ENCODE assay signal across 7 cellular contexts in the genomic region with DNA sequence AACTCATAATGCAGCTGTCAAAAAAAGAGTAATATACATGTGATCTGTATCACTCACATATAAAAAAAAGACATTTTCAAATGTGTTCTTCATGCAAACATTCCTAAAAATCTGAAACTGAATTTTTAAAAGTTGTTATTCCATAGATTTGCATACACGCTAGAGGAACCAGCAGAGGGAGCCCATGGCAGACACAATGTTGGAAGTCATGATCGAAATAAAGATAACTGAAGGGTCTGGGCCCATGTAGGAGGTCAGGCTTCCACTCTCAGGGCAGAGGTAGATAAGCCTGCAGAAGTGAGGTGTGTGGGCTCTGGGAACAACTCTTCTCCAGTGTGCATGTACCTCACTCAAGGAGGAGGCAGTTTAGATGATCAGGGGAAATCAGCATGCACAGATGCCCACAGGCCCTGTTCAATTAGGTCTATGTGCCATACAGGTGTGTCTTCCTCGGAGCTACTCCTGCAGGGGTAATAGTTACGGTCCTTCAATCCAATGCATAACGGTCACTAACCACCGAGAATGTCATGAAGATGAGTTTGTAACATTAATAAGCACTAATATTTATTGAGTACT.
DNase-seq lines count a peak whose midpoint lies in the region; ATAC-seq and TF ChIP-seq lines count a peak whose summit lies in the region.

No MANE protein-coding gene starts in this region.

- no peaks in the 10 kb centered on the region for H3K4me1 ChIP-seq in tibial artery

- no peak for ATAC-seq in GM21390 (IDR thresholded peaks at IDR 0.05; ENCODE audit: unreplicated experiment)

- DNase-seq in GM06990 (ENCODE audit: extremely low read depth, insufficient read length) (no peak), NAMALWA (ENCODE audit: low spot score) (peak; percentile 54), astrocyte of the cerebellum (ENCODE audit: low read depth) (peak; percentile 26), inferior parietal cortex (ENCODE audit: extremely low spot score) (peak; percentile 76), tibial artery (peak in 1 of 2 donors; percentile 38), NCI-H1436 treated with DMSO at 0.1 percent for 48 hours (lab: John Stamatoyannopoulos, UW) (no peak)

- H3K9me3 ChIP-seq in tibial artery = no peaks in the 10 kb centered on the region

- in situ Hi-C loops in astrocyte of the cerebellum (cut with HindIII; ENCODE audit: low sequenced_read_pairs) = no loop called here

- H3K4me3 ChIP-seq in GM06990 (replicated peaks; ENCODE audit: low read depth, low read length) = no peak overlapping the region
- H3K4me3 ChIP-seq in astrocyte of the cerebellum (ENCODE audit: low read depth, low read length) = no peak overlapping the region
- no peak overlapping the region for H3K4me3 ChIP-seq in tibial artery

- H3K27ac ChIP-seq in tibial artery = no peak overlapping the region

- intact Hi-C loops in tibial artery (cut with DNase I; ENCODE audit: low total_unique reads) = loop anchor here (5.0 kb wide), 1 partner anchor 212 kb away; no protein-coding TSS in a partner anchor

- H3K36me3 ChIP-seq in GM06990 (ENCODE audit: control insufficient read depth, insufficient read depth, low read length) (no peaks in the 10 kb centered on the region), tibial artery (no peaks in the 10 kb centered on the region)

- H3K27me3 ChIP-seq in GM06990 (replicated peaks; ENCODE audit: control insufficient read depth, insufficient read depth, low read length) (no peaks in the 10 kb centered on the region; the same call in 1 of the 2 replicates), tibial artery (no peaks in the 10 kb centered on the region)

- TF ChIP-seq CTCF in GM06990 (IDR thresholded peaks at IDR 0.05; ENCODE audit: insufficient read depth, low read length, poor library complexity, severe bottlenecking) = peak; percentile 36
- peak; percentile 74 for TF ChIP-seq CTCF in astrocyte of the cerebellum (IDR thresholded peaks at IDR 0.05; ENCODE audit: low read depth, low read length, missing control alignments)
- peak; percentile 55 to 62 for TF ChIP-seq CTCF in tibial artery (IDR thresholded peaks at IDR 0.05)

Comparison
In these comparisons a context has a peak if more than half of its experiments do, and no peak if none do; other contexts are left out.
1. DNase-seq: peak in NAMALWA (single experiment), astrocyte of the cerebellum (single experiment) and inferior parietal cortex (single experiment); none in GM06990 (single experiment) and NCI-H1436 treated with DMSO at 0.1 percent for 48 hours (single experiment).
2. Peak in every context shown above with its lines, with median percentiles within 50 percentile points of each other: CTCF ChIP-seq.